22 cellular contexts compared by ENCODE assay signal in genomic region chr11:126567419-126567818, GRCh38.
DNase-seq lines count a peak whose midpoint lies in the region; FAIRE-seq and TF ChIP-seq lines count a peak whose summit lies in the region.
"Had no signal": no experiment of that assay in that cellular context is flagged by ENCODE, and none has a peak within 500 bp of the region (broad histone marks: within the 10 kb centered on the region; RNA-seq: fewer than 3 reads in every experiment).

No MANE protein-coding gene starts in this region.

- no peak overlapping the region for H3K27ac Mint-ChIP-seq in activated T-helper 1 cell treated with anti-CD3 and anti-CD28 coated beads, Interleukin-12 subunit alpha, Interleukin-12 subunit beta, Interleukin-2, Interleukin-4 antibody, amounts not matched to agents 30 ng/mL and 10 ng/mL and 1 ng/mL, durations not matched to agents 14 hours and 24 hours and 36 hours
- H3K27ac Mint-ChIP-seq: CD4-positive, alpha-beta T cell had no signal

- no peaks in the 10 kb centered on the region for H3K9me2 ChIP-seq in OCI-LY7 (ENCODE audit: insufficient read depth, low read length)

- H3K36me3 ChIP-seq in OCI-LY7 (ENCODE audit: insufficient read depth, low read length) (no peaks in the 10 kb centered on the region), H1 (ENCODE audit: control insufficient read depth in 2 of 4, insufficient read depth in 4 of 4, low read length in 3 of 4) (no peaks in the 10 kb centered on the region), mesendoderm (ENCODE audit: control insufficient read depth, insufficient read depth, low read length) (no peaks in the 10 kb centered on the region)

- no peak overlapping the region for H2BK5ac ChIP-seq in H1 (ENCODE audit: low read depth, low read length)
- no peak overlapping the region for H2BK5ac ChIP-seq in mesendoderm (ENCODE audit: low read length)

- no peak overlapping the region for H3K4me3 ChIP-seq in OCI-LY7 (ENCODE audit: low read depth, low read length, poor library complexity, severe bottlenecking)
- no peak overlapping the region for H3K4me3 ChIP-seq in H1 (ENCODE audit: extremely low read depth in 1 of 4, insufficient read depth in 2 of 4, low read depth in 3 of 4, low read length in 4 of 4)
- H3K4me3 ChIP-seq in mesendoderm (ENCODE audit: low read length), result no peak overlapping the region
- H3K4me3 ChIP-seq: A549, K562 had no signal

- H2BK15ac ChIP-seq in H1 (ENCODE audit: low read length), result no peak overlapping the region
- no peak overlapping the region for H2BK15ac ChIP-seq in mesendoderm (replicated peaks; ENCODE audit: low read depth)

- H3K9ac ChIP-seq in H1 (replicated peaks in 1 of 4; ENCODE audit: extremely low read depth in 1 of 4, low read depth in 3 of 4, low read length in 3 of 4) (no peak overlapping the region), mesendoderm (ENCODE audit: low read length) (no peak overlapping the region)

- H3K27me3 ChIP-seq in H1 (replicated peaks in 1 of 4; ENCODE audit: control insufficient read depth in 3 of 4, extremely low read depth in 1 of 4, insufficient read depth in 3 of 4, low read length in 3 of 4), result peaks cover 0 to 6% (median 2%) of the 10 kb centered on the region in 4 experiments; a peak in 3 of 7 replicates
- H3K27me3 ChIP-seq in mesendoderm (ENCODE audit: insufficient read depth, low read length, poor library complexity), result no peaks in the 10 kb centered on the region

- no peak overlapping the region for H2BK20ac ChIP-seq in H1 (ENCODE audit: low read length)

- H3K9me3 ChIP-seq in OCI-LY7 (ENCODE audit: low read length) (no peaks in the 10 kb centered on the region), H1 (ENCODE audit: insufficient read depth in 2 of 2, low read depth in 1 of 2, low read length in 1 of 2) (no peaks in the 10 kb centered on the region)
- H3K9me3 ChIP-seq: A549, Caco-2 had no signal

- intact Hi-C loops in OCI-LY7 (cut with micrococcal nuclease; ENCODE audit: unreplicated experiment), result no loop called here
- intact Hi-C loops in activated T-helper 1 cell treated with anti-CD3 and anti-CD28 coated beads, Interleukin-12 subunit alpha, Interleukin-12 subunit beta, Interleukin-2, Interleukin-4 antibody, amounts not matched to agents 30 ng/mL and 10 ng/mL and 1 ng/mL, durations not matched to agents 14 hours and 24 hours and 36 hours (cut with micrococcal nuclease), result no loop called here

- H3K23me2 ChIP-seq in H1 (ENCODE audit: low read depth, low read length), result no peaks in the 10 kb centered on the region; the same call in 1 of the 2 replicates

- DNase-seq in OCI-LY7 (ENCODE audit: low spot score) (no peak), H1 (ENCODE audit: low read depth in 1 of 2, low spot score in 2 of 2) (no peak), mesendoderm (peak; percentile 32), OCI-M2 (lab: John Stamatoyannopoulos, UW; ENCODE audit: unreplicated experiment) (no peak), dedifferentiated amniotic fluid mesenchymal stem cell (ENCODE audit: extremely low spot score) (no peak), NCI-H526 treated with DMSO at 0.1 percent for 48 hours (lab: John Stamatoyannopoulos, UW) (no peak)
- no peak for DNase-seq in activated T-helper 1 cell treated with anti-CD3 and anti-CD28 coated beads, Interleukin-12 subunit alpha, Interleukin-12 subunit beta, Interleukin-2, Interleukin-4 antibody, amounts not matched to agents 30 ng/mL and 10 ng/mL and 1 ng/mL, durations not matched to agents 14 hours and 24 hours and 36 hours (ENCODE audit: low spot score)
- DNase-seq: AML-193; Caco-2; CD4-positive, alpha-beta T cell; IMR-90 had no signal

- no peak overlapping the region for H3K14ac ChIP-seq in H1 (ENCODE audit: insufficient read length)

- H2AK5ac ChIP-seq in H1 (ENCODE audit: low read depth, low read length), result no peak overlapping the region
- no peak overlapping the region for H2AK5ac ChIP-seq in mesendoderm (ENCODE audit: low read length)

- H3K79me1 ChIP-seq in H1 (ENCODE audit: low read depth, low read length) (no peaks in the 10 kb centered on the region), mesendoderm (ENCODE audit: low read length) (no peaks in the 10 kb centered on the region)

- no peak overlapping the region for H3K4me3 Mint-ChIP-seq in activated T-helper 1 cell treated with anti-CD3 and anti-CD28 coated beads, Interleukin-12 subunit alpha, Interleukin-12 subunit beta, Interleukin-2, Interleukin-4 antibody, amounts not matched to agents 30 ng/mL and 10 ng/mL and 1 ng/mL, durations not matched to agents 14 hours and 24 hours and 36 hours
- H3K4me3 Mint-ChIP-seq: CD4-positive, alpha-beta T cell had no signal

- peaks cover 8% of the 10 kb centered on the region for H3K27me3 Mint-ChIP-seq in activated T-helper 1 cell treated with anti-CD3 and anti-CD28 coated beads, Interleukin-12 subunit alpha, Interleukin-12 subunit beta, Interleukin-2, Interleukin-4 antibody, amounts not matched to agents 30 ng/mL and 10 ng/mL and 1 ng/mL, durations not matched to agents 14 hours and 24 hours and 36 hours (ENCODE audit: insufficient read depth)

- no peak overlapping the region for H3K27ac ChIP-seq in OCI-LY7 (ENCODE audit: low read depth, low read length, poor library complexity, severe bottlenecking)
- H3K27ac ChIP-seq in H1 (ENCODE audit: low read depth, low read length), result no peak overlapping the region
- no peak overlapping the region for H3K27ac ChIP-seq in mesendoderm (ENCODE audit: low read depth, low read length)
- H3K27ac ChIP-seq: 22Rv1, A549, C4-2B, HL-60 had no signal

- peak; percentile 44 to 65 for TF ChIP-seq RAD21 in H1 (IDR thresholded peaks at IDR 0.05 in 1 of 2, conservative IDR thresholded peaks at IDR 0.05 in 1 of 2; ENCODE audit: low read depth in 2 of 2, low read length in 2 of 2)

- H3K9me3 Mint-ChIP-seq in activated T-helper 1 cell treated with anti-CD3 and anti-CD28 coated beads, Interleukin-12 subunit alpha, Interleukin-12 subunit beta, Interleukin-2, Interleukin-4 antibody, amounts not matched to agents 30 ng/mL and 10 ng/mL and 1 ng/mL, durations not matched to agents 14 hours and 24 hours and 36 hours, result no peaks in the 10 kb centered on the region

- no peak overlapping the region for H4K8ac ChIP-seq in H1 (ENCODE audit: extremely low read depth, insufficient read depth, low read length)
- H4K8ac ChIP-seq in mesendoderm (ENCODE audit: low read depth, low read length), result no peak overlapping the region

- H3K18ac ChIP-seq in H1 (ENCODE audit: extremely low read depth, low read length), result 0 out of 2 replicates have a peak overlapping the region, but pooled peaks have one; percentile 6
- H3K18ac ChIP-seq in mesendoderm (ENCODE audit: low read length), result no peak overlapping the region

- WGBS in H1 (ENCODE audit: extremely low coverage in 1 of 2, insufficient coverage in 1 of 2, insufficient read length in 1 of 2, insufficient replicate concordance in 2 of 2, low coverage in 1 of 2, low lambda C conversion rate in 2 of 2, missing lambda C conversion rate in 1 of 2), 2 experiments, result 78% methylated on average over 4 of the region's 4 CpGs; no CpG with 5 or more reads in 1 of the 2 experiments
- WGBS in mesendoderm (ENCODE audit: extremely low coverage, insufficient coverage, low lambda C conversion rate), result no CpG with 5 or more reads among the region's 4 CpGs

- no peak for FAIRE-seq in H1 (lab: Jason Lieb, UNC)
- FAIRE-seq: A549, D721Med, G401.6, GM12892, GM18507, H54, K562 had no signal

- BruUV-seq in OCI-LY7 (replicated peaks; lab: Mats Ljungman, UMichigan), result no TSS peak

- H4K20me1 ChIP-seq in OCI-LY7 (ENCODE audit: insufficient read depth, low read length) (no peaks in the 10 kb centered on the region), H1 (replicated peaks in 1 of 2; ENCODE audit: control insufficient read depth in 1 of 2, insufficient read depth in 2 of 2, low read length in 2 of 2) (no peaks in the 10 kb centered on the region)

- H3K4me2 ChIP-seq in OCI-LY7 (ENCODE audit: low read length), result no peak overlapping the region
- H3K4me2 ChIP-seq in H1 (ENCODE audit: insufficient read depth in 1 of 2, low read depth in 2 of 2, low read length in 2 of 2), result no peak overlapping the region
- no peak overlapping the region for H3K4me2 ChIP-seq in mesendoderm (ENCODE audit: low read length)
- H3K4me2 ChIP-seq: A549 had no signal

- CTCF ChIA-PET in OCI-LY7 (lab: Charles Lee; ENCODE audit: unreplicated experiment), result no interaction called here
- CTCF ChIA-PET in H1 (lab: Charles Lee; ENCODE audit: partially characterized antibody), result interaction anchor here (0.9 to 6.8 kb wide), 8 partner anchors 9 to 257 kb away, joined by 3 to 48 read pairs (median 3); no protein-coding TSS in a partner anchor

- H3K79me2 ChIP-seq in OCI-LY7 (ENCODE audit: insufficient read depth, low read depth, low read length) (no peaks in the 10 kb centered on the region), H1 (ENCODE audit: control insufficient read depth in 1 of 2, insufficient read depth in 2 of 2, low read length in 2 of 2) (no peaks in the 10 kb centered on the region), mesendoderm (ENCODE audit: control insufficient read depth, insufficient read depth, low read length) (no peaks in the 10 kb centered on the region)

- H3K4me1 Mint-ChIP-seq in activated T-helper 1 cell treated with anti-CD3 and anti-CD28 coated beads, Interleukin-12 subunit alpha, Interleukin-12 subunit beta, Interleukin-2, Interleukin-4 antibody, amounts not matched to agents 30 ng/mL and 10 ng/mL and 1 ng/mL, durations not matched to agents 14 hours and 24 hours and 36 hours (ENCODE audit: low read depth), result no peaks in the 10 kb centered on the region

- peak; percentile 1 for TF ChIP-seq CTCF in GM12873 (IDR thresholded peaks at IDR 0.05; ENCODE audit: insufficient read depth, low read depth, low read length, missing control alignments)
- TF ChIP-seq CTCF in OCI-LY7 (conservative IDR thresholded peaks at IDR 0.05; ENCODE audit: low read length), result 0 out of 2 replicates have a peak, but pooled peaks have one; percentile 11
- peak; percentile 2 to 44 (median 28); a peak in 3 of 4 replicates for TF ChIP-seq CTCF in H1 (IDR thresholded peaks at IDR 0.05; ENCODE audit: control extremely low read depth in 1 of 3, insufficient read depth in 1 of 3, low read depth in 1 of 3, low read length in 3 of 3)

- no peak overlapping the region for H2BK120ac ChIP-seq in H1 (replicated peaks; ENCODE audit: low read depth, low read length)
- no peak overlapping the region for H2BK120ac ChIP-seq in mesendoderm (ENCODE audit: low read depth, low read length)

- H3K4ac ChIP-seq in H1 (replicated peaks; ENCODE audit: insufficient read length, low read depth, low read length) (peak overlapping the region; percentile 10), mesendoderm (ENCODE audit: low read depth, low read length) (no peak overlapping the region)

- no peak overlapping the region for H3K56ac ChIP-seq in H1 (replicated peaks; ENCODE audit: insufficient read length, low read depth, low read length)
- H3K56ac ChIP-seq in mesendoderm (ENCODE audit: low read length), result no peak overlapping the region

- H4K5ac ChIP-seq in H1 (ENCODE audit: insufficient read length, low read depth, low read length) (no peak overlapping the region), mesendoderm (ENCODE audit: low read length) (no peak overlapping the region)

- no peaks in the 10 kb centered on the region for H3K36me3 Mint-ChIP-seq in activated T-helper 1 cell treated with anti-CD3 and anti-CD28 coated beads, Interleukin-12 subunit alpha, Interleukin-12 subunit beta, Interleukin-2, Interleukin-4 antibody, amounts not matched to agents 30 ng/mL and 10 ng/mL and 1 ng/mL, durations not matched to agents 14 hours and 24 hours and 36 hours (ENCODE audit: low read depth)

- POLR2A ChIA-PET in OCI-LY7 (lab: Charles Lee), result interaction anchor here (0.5 kb wide), 1 partner anchor 601 kb away, joined by 3 read pairs; no protein-coding TSS in a partner anchor
- POLR2A ChIA-PET in H1 (lab: Charles Lee; ENCODE audit: partially characterized antibody), result interaction anchor here (0.5 kb wide), 1 partner anchor 771 kb away, joined by 5 read pairs; no protein-coding TSS in a partner anchor

- no peak overlapping the region for H3K23ac ChIP-seq in H1 (ENCODE audit: insufficient read length)
- H3K23ac ChIP-seq in mesendoderm (ENCODE audit: low read length), result no peak overlapping the region

- no peak for TF ChIP-seq EP300 in H1 (IDR thresholded peaks at IDR 0.05; ENCODE audit: borderline replicate concordance in 1 of 2, low read depth in 2 of 2, low read length in 2 of 2)

- H2AFZ ChIP-seq in OCI-LY7 (ENCODE audit: low read length) (no peak overlapping the region), H1 (ENCODE audit: low read length) (no peak overlapping the region)

- TF ChIP-seq POLR2A in H1 (IDR thresholded peaks at IDR 0.05; ENCODE audit: control extremely low read depth in 1 of 2, low read depth in 2 of 2, low read length in 2 of 2), result no peak

- H2BK12ac ChIP-seq in H1 (ENCODE audit: low read depth, low read length), result no peak overlapping the region

- no peak overlapping the region for H4K91ac ChIP-seq in H1 (replicated peaks; ENCODE audit: insufficient read length, low read length)

- H3K4me1 ChIP-seq in OCI-LY7 (ENCODE audit: insufficient read depth, low read length, poor library complexity, severe bottlenecking) (no peaks in the 10 kb centered on the region), H1 (replicated peaks in 1 of 4; ENCODE audit: control insufficient read depth in 3 of 4, insufficient read depth in 4 of 4, low read length in 3 of 4) (peaks cover 0 to 6% (median 2%) of the 10 kb centered on the region in 4 experiments; a peak in 3 of 7 replicates), mesendoderm (ENCODE audit: control insufficient read depth, low read depth, low read length) (peaks cover 6% of the 10 kb centered on the region)
- H3K4me1 ChIP-seq: A549, Caco-2 had no signal
